1 cellular context compared by ENCODE assay signal in genomic region chr1:11802616-11802972, GRCh38.
TF ChIP-seq lines count a peak whose summit lies in the region.

No MANE protein-coding gene starts in this region.

TF ChIP-seq in IMR-90, 13 proteins besides CTCF, POLR2A, EP300 and RAD21:
- TF ChIP-seq RFX5 (IDR thresholded peaks at IDR 0.05; ENCODE audit: low read depth, low read length) (no peak), MAZ (IDR thresholded peaks at IDR 0.05; ENCODE audit: borderline replicate concordance, low read depth, low read length) (peak; percentile 68; the same call in 1 of the 2 replicates), NFE2L2 (IDR thresholded peaks at IDR 0.05; ENCODE audit: low read depth, low read length) (no peak), USF2 (IDR thresholded peaks at IDR 0.05; ENCODE audit: low read depth, low read length) (peak; percentile 35; the same call in 1 of the 2 replicates)
TF ChIP-seq in IMR-90: peak in this region for 2.
